ENCODE assay signal across 21 cellular contexts in the genomic region with DNA sequence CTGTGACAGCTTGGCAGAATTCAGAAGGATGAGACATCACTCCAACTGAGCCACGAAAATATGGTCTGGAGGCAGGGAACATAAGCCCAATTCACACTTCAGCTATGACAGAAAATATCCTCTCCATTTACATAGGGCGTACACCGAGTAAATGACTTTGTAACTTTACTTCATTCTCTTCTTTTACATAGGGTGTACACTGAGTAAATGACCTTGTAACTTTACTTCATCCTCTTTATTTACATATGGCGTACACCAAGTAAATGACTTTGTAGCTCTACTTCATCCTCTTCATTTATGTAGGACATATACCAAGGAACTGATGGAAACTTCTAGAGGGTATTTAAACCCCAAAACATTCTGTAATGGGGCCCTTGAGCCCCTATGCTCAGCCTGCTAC.
"Had no signal": no experiment of that assay in that cellular context is flagged by ENCODE, and none has a peak within 500 bp of the region (broad histone marks: within the 10 kb centered on the region; RNA-seq: fewer than 3 reads in every experiment).

No MANE protein-coding gene starts in this region.

- H3K36me3 ChIP-seq: MG63 had no signal

- H3K9me3 ChIP-seq: MG63, SK-N-SH had no signal

- ATAC-seq: Panc1, T-cell had no signal

- H3K4me1 Mint-ChIP-seq: IgD-negative memory B cell had no signal

- H3K4me3 Mint-ChIP-seq: IgD-negative memory B cell, T-cell had no signal

- H3K27ac Mint-ChIP-seq: IgD-negative memory B cell, T-cell had no signal

- DNase-seq: KBM-7, MG63, NCI-H1092, NCI-H1105 treated with DMSO at 0.1 percent for 48 hours, NCI-H1417 treated with DMSO at 0.1 percent for 48 hours, NCI-H146, NCI-H1694 treated with DMSO at 0.1 percent for 48 hours, NCI-H1930, NCI-H2081, NCI-H2107, NCI-H2227 treated with DMSO at 0.1 percent for 48 hours, NCI-H524, NCI-H526 treated with DMSO at 0.1 percent for 48 hours, NCI-H748 treated with DMSO at 0.1 percent for 48 hours, SHP77, SK-N-SH, SW 1271, T-cell had no signal

- H3K4me3 ChIP-seq: MG63 had no signal

- H3K27ac ChIP-seq: RWPE1 had no signal

- H3K9me2 ChIP-seq: SK-N-SH had no signal

- H3K9me3 Mint-ChIP-seq: IgD-negative memory B cell, T-cell had no signal

- H3K4me2 ChIP-seq: SK-N-SH had no signal
